ENCODE assay signal across 26 cellular contexts in the genomic region with DNA sequence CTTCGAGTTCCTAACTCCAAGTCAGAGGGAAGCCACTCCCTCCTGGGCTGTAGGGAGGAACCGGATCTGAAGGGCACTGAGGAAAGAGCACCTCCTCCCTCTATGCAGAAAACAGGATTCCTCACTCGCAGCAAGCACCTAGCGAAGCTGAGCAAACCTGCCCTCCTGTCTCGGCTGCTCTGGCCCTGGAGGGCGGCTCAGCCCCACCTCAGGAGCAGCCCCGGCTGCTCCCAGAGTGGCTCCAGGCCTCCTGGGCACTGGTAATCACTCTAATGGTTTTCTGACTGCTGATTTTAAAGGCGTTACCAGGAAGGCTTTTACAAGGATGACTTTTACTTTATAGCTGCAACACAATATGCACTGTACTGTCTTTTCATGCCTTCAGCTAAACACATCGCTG.
DNase-seq lines count a peak whose midpoint lies in the region; ATAC-seq and TF ChIP-seq lines count a peak whose summit lies in the region.
"Had no signal": no experiment of that assay in that cellular context is flagged by ENCODE, and none has a peak within 500 bp of the region (broad histone marks: within the 10 kb centered on the region; RNA-seq: fewer than 3 reads in every experiment).

No MANE protein-coding gene starts in this region.

- H3K36me3 ChIP-seq in left ventricle myocardium inferior (no peaks in the 10 kb centered on the region), gastrocnemius medialis (no peaks in the 10 kb centered on the region)
- H3K36me3 ChIP-seq: BLaER1 treated with 17β-estradiol and CSF1 and Interleukin-3, amounts not matched to agents 10 nM and 100 nM; HAP-1; right lobe of liver; SJCRH30; vagina had no signal

- intact Hi-C loops in left colon (cut with DNase I, micrococcal nuclease) (no loop called here), left ventricle myocardium inferior (cut with micrococcal nuclease) (no loop called here), gastrocnemius medialis (cut with DNase I; ENCODE audit: low total_unique reads) (no loop called here)

- H3K27me3 ChIP-seq in left ventricle myocardium inferior (ENCODE audit: low read depth) = peaks cover 67% of the 10 kb centered on the region
- H3K27me3 ChIP-seq in gastrocnemius medialis = no peaks in the 10 kb centered on the region
- H3K27me3 ChIP-seq: BLaER1 treated with 17β-estradiol and CSF1 and Interleukin-3, amounts not matched to agents 10 nM and 100 nM; right lobe of liver; vagina had no signal

- TF ChIP-seq CTCF in coronary artery (IDR thresholded peaks at IDR 0.05) (no peak), left ventricle myocardium inferior (IDR thresholded peaks at IDR 0.05; ENCODE audit: borderline replicate concordance) (no peak), gastrocnemius medialis (IDR thresholded peaks at IDR 0.05 in 4 of 5, conservative IDR thresholded peaks at IDR 0.05 in 1 of 5) (no peak)

- DNase-seq in ELF-1 (ENCODE audit: low read depth, low spot score) (peak; percentile 82), NCI-H187 treated with DMSO at 0.1 percent for 48 hours (lab: John Stamatoyannopoulos, UW) (peak; percentile 71), coronary artery (ENCODE audit: low spot score) (peak; percentile 46), left colon (peak in 1 of 2 donors; percentile 7), left ventricle myocardium inferior (no peak), gastrocnemius medialis (no peak)
- no peak for DNase-seq in activated naive CD4-positive, alpha-beta T cell treated with Interleukin-2 at 50 U/mL for 16 hours
- no peak for DNase-seq in activated CD8-positive, alpha-beta memory T cell treated with anti-CD3 and anti-CD28 coated beads, Interleukin-2, amount 50 U/mL, for 48 hours
- DNase-seq: ACHN; activated CD4-positive, alpha-beta T cell treated with anti-CD3 and anti-CD28 coated beads, Interleukin-2, amount 10 ng/mL, durations not matched to agents 7 days and 5 days; activated naive CD8-positive, alpha-beta T cell treated with anti-CD3 and anti-CD28 coated beads, Interleukin-2, amount 10 ng/mL, durations not matched to agents 7 days and 5 days; erythroblast; foreskin fibroblast; MM.1S; natural killer cell; NCI-H1694 treated with DMSO at 0.1 percent for 48 hours; NCI-H446 treated with DMSO at 0.1 percent for 48 hours; SJCRH30; substantia nigra had no signal

- H3K9me3 ChIP-seq in left ventricle myocardium inferior (replicated peaks) = no peaks in the 10 kb centered on the region
- no peaks in the 10 kb centered on the region for H3K9me3 ChIP-seq in gastrocnemius medialis
- H3K9me3 ChIP-seq: BLaER1 treated with 17β-estradiol and CSF1 and Interleukin-3, amounts not matched to agents 10 nM and 100 nM; HAP-1; right lobe of liver; SJCRH30; vagina had no signal

- ATAC-seq in left colon (peak; percentile 78), gastrocnemius medialis (no peak)
- ATAC-seq: K562, left lobe of liver, natural killer cell, right lobe of liver had no signal

- H3K27ac ChIP-seq in coronary artery (no peak overlapping the region), left ventricle myocardium inferior (replicated peaks) (no peak overlapping the region), gastrocnemius medialis (no peak overlapping the region)
- H3K27ac ChIP-seq: BLaER1 treated with 17β-estradiol and CSF1 and Interleukin-3, amounts not matched to agents 10 nM and 100 nM; parathyroid adenoma; right lobe of liver; SJCRH30; vagina had no signal

- no peak for TF ChIP-seq POLR2A in gastrocnemius medialis (IDR thresholded peaks at IDR 0.05)

- H3K4me3 ChIP-seq in coronary artery = no peak overlapping the region
- no peak overlapping the region for H3K4me3 ChIP-seq in left ventricle myocardium inferior
- H3K4me3 ChIP-seq in gastrocnemius medialis = no peak overlapping the region
- H3K4me3 ChIP-seq: BLaER1 treated with 17β-estradiol and CSF1 and Interleukin-3, amounts not matched to agents 10 nM and 100 nM; HAP-1; K562; right lobe of liver; SJCRH30; vagina had no signal

- in situ Hi-C loops in gastrocnemius medialis (cut with MboI; ENCODE audit: low sequenced_read_pairs in 4 of 4) = no loop called here

- H3K4me1 ChIP-seq in left ventricle myocardium inferior (no peaks in the 10 kb centered on the region), gastrocnemius medialis (no peaks in the 10 kb centered on the region)
- H3K4me1 ChIP-seq: BLaER1 treated with 17β-estradiol and CSF1 and Interleukin-3, amounts not matched to agents 10 nM and 100 nM; HAP-1; parathyroid adenoma; right lobe of liver; SJCRH30; vagina had no signal

Comparison
In these comparisons a context has a peak if more than half of its experiments do, and no peak if none do; other contexts are left out.
1. DNase-seq: peak in ELF-1 (single experiment), NCI-H187 treated with DMSO at 0.1 percent for 48 hours (single experiment) and coronary artery (single experiment); none in activated naive CD4-positive, alpha-beta T cell treated with Interleukin-2 at 50 U/mL for 16 hours (single experiment), left ventricle myocardium inferior (single experiment), activated CD8-positive, alpha-beta memory T cell treated with anti-CD3 and anti-CD28 coated beads, Interleukin-2, amount 50 U/mL, for 48 hours (single experiment) and gastrocnemius medialis (0 of 2).